ENCODE assay signal across 38 cellular contexts in the genomic region with DNA sequence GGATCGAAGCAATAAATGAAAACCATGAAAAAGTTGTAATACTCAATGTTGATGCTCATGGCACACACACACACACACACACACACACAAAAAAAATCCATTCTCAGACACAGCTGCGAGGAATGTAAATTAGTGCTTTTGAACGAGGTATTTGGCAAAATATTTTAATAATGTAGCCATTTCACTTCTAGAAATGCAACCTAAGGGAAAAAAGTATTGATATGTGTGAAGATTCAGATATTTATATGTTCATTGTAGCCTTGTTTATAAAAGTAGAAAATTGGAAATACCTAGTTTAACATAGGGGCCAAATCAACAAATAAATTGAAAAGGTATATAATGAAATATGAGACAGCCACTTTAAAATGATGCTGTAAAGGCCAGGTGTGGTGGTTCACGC.
"Had no signal": no experiment of that assay in that cellular context is flagged by ENCODE, and none has a peak within 500 bp of the region (broad histone marks: within the 10 kb centered on the region; RNA-seq: fewer than 3 reads in every experiment).

No MANE protein-coding gene starts in this region.

- H3K9me3 Mint-ChIP-seq: activated B cell treated with CpG ODN at 0.5 μM for 24 hours; activated naive CD4-positive, alpha-beta T cell treated with anti-CD3 and anti-CD28 coated beads for 36 hours; activated naive CD4-positive, alpha-beta T cell treated with anti-CD3 and anti-CD28 coated beads, Interleukin-2, amount 50 U/mL, for 24 hours; activated naive CD8-positive, alpha-beta T cell treated with anti-CD3 and anti-CD28 coated beads for 36 hours; activated naive CD8-positive, alpha-beta T cell treated with anti-CD3 and anti-CD28 coated beads, Interleukin-2, amount 50 U/mL, for 24 hours; activated T-helper 1 cell treated with anti-CD3 and anti-CD28 coated beads, Interleukin-12 subunit alpha, Interleukin-12 subunit beta, Interleukin-2, Interleukin-4 antibody, amounts not matched to agents 30 ng/mL and 10 ng/mL and 1 ng/mL, durations not matched to agents 14 hours and 24 hours and 36 hours; activated T-helper 2 cell treated with anti-CD3 and anti-CD28 coated beads, Interferon-gamma antibody, Interleukin-2, Interleukin-4, amounts not matched to agents 10 μg/mL and 5 μg/mL and 100 μg/mL, durations not matched to agents 14 hours and 24 hours and 36 hours; T-cell; T-helper 1 cell treated with Interleukin-12 subunit alpha and Interleukin-12 subunit beta and Interleukin-4 antibody, amounts not matched to agents 30 μg/mL and 1 μg/mL, for 36 hours; T-helper 2 cell treated with Interferon-gamma antibody and Interleukin-4, amounts not matched to agents 5 μg/mL and 100 μg/mL, for 36 hours had no signal

- ATAC-seq: activated CD4-positive, CD25-positive, alpha-beta regulatory T cell treated with anti-CD3 and anti-CD28 coated beads, Interleukin-2, amount 50 U/mL, for 24 hours; activated CD8-positive, alpha-beta memory T cell treated with anti-CD3 and anti-CD28 coated beads, Interleukin-2, amount 10 ng/mL, durations not matched to agents 7 days and 5 days; activated CD8-positive, alpha-beta T cell treated with anti-CD3 and anti-CD28 coated beads, Interleukin-2, amount 10 ng/mL, durations not matched to agents 7 days and 5 days; activated naive CD8-positive, alpha-beta T cell treated with anti-CD3 and anti-CD28 coated beads, Interleukin-2, amount 50 U/mL, for 24 hours; body of pancreas; heart left ventricle; T-cell had no signal

- H3K4me1 ChIP-seq: breast epithelium had no signal

- H3K4me3 Mint-ChIP-seq: activated B cell treated with CpG ODN at 0.5 μM for 24 hours; activated CD8-positive, alpha-beta memory T cell treated with anti-CD3 and anti-CD28 coated beads, Interleukin-2, amount 10 ng/mL, durations not matched to agents 7 days and 5 days; activated CD8-positive, alpha-beta T cell treated with anti-CD3 and anti-CD28 coated beads, Interleukin-2, amount 10 ng/mL, durations not matched to agents 7 days and 5 days; activated naive CD4-positive, alpha-beta T cell treated with anti-CD3 and anti-CD28 coated beads for 36 hours; activated naive CD4-positive, alpha-beta T cell treated with anti-CD3 and anti-CD28 coated beads, Interleukin-2, amount 50 U/mL, for 24 hours; activated naive CD8-positive, alpha-beta T cell treated with anti-CD3 and anti-CD28 coated beads for 36 hours; activated naive CD8-positive, alpha-beta T cell treated with anti-CD3 and anti-CD28 coated beads, Interleukin-2, amount 50 U/mL, for 24 hours; activated T-helper 1 cell treated with anti-CD3 and anti-CD28 coated beads, Interleukin-12 subunit alpha, Interleukin-12 subunit beta, Interleukin-2, Interleukin-4 antibody, amounts not matched to agents 30 ng/mL and 10 ng/mL and 1 ng/mL, durations not matched to agents 14 hours and 24 hours and 36 hours; T-cell; T-helper 1 cell treated with Interleukin-12 subunit alpha and Interleukin-12 subunit beta and Interleukin-4 antibody, amounts not matched to agents 30 μg/mL and 1 μg/mL, for 36 hours; T-helper 2 cell treated with Interferon-gamma antibody and Interleukin-4, amounts not matched to agents 5 μg/mL and 100 μg/mL, for 36 hours had no signal

- H3K9me3 ChIP-seq: adrenal gland, body of pancreas, breast epithelium, colonic mucosa, esophagus squamous epithelium, heart left ventricle had no signal

- H3K4me3 ChIP-seq: adrenal gland, body of pancreas, breast epithelium, cardiac muscle cell, colonic mucosa, esophagus squamous epithelium, heart left ventricle had no signal

- FAIRE-seq: endometrium, endothelial cell of umbilical vein had no signal

- H3K27ac Mint-ChIP-seq: activated B cell treated with CpG ODN at 0.5 μM for 24 hours; activated CD8-positive, alpha-beta memory T cell treated with anti-CD3 and anti-CD28 coated beads, Interleukin-2, amount 10 ng/mL, durations not matched to agents 7 days and 5 days; activated CD8-positive, alpha-beta T cell treated with anti-CD3 and anti-CD28 coated beads, Interleukin-2, amount 10 ng/mL, durations not matched to agents 7 days and 5 days; activated naive CD4-positive, alpha-beta T cell treated with anti-CD3 and anti-CD28 coated beads for 36 hours; activated naive CD4-positive, alpha-beta T cell treated with anti-CD3 and anti-CD28 coated beads, Interleukin-2, amount 50 U/mL, for 24 hours; activated naive CD8-positive, alpha-beta T cell treated with anti-CD3 and anti-CD28 coated beads for 36 hours; activated naive CD8-positive, alpha-beta T cell treated with anti-CD3 and anti-CD28 coated beads, Interleukin-2, amount 50 U/mL, for 24 hours; activated T-helper 1 cell treated with anti-CD3 and anti-CD28 coated beads, Interleukin-12 subunit alpha, Interleukin-12 subunit beta, Interleukin-2, Interleukin-4 antibody, amounts not matched to agents 30 ng/mL and 10 ng/mL and 1 ng/mL, durations not matched to agents 14 hours and 24 hours and 36 hours; activated T-helper 2 cell treated with anti-CD3 and anti-CD28 coated beads, Interferon-gamma antibody, Interleukin-2, Interleukin-4, amounts not matched to agents 10 μg/mL and 5 μg/mL and 100 μg/mL, durations not matched to agents 14 hours and 24 hours and 36 hours; T-cell; T-helper 1 cell treated with Interleukin-12 subunit alpha and Interleukin-12 subunit beta and Interleukin-4 antibody, amounts not matched to agents 30 μg/mL and 1 μg/mL, for 36 hours; T-helper 2 cell treated with Interferon-gamma antibody and Interleukin-4, amounts not matched to agents 5 μg/mL and 100 μg/mL, for 36 hours had no signal

- H3K36me3 Mint-ChIP-seq: activated CD8-positive, alpha-beta memory T cell treated with anti-CD3 and anti-CD28 coated beads, Interleukin-2, amount 10 ng/mL, durations not matched to agents 7 days and 5 days; activated naive CD4-positive, alpha-beta T cell treated with anti-CD3 and anti-CD28 coated beads, Interleukin-2, amount 50 U/mL, for 24 hours; activated naive CD8-positive, alpha-beta T cell treated with anti-CD3 and anti-CD28 coated beads for 36 hours; T-cell had no signal

- DNase-seq: activated B cell treated with CpG ODN at 0.5 μM for 24 hours; activated CD4-positive, alpha-beta T cell treated with anti-CD3 and anti-CD28 coated beads for 48 hours; activated CD4-positive, alpha-beta T cell treated with anti-CD3 and anti-CD28 coated beads, Interleukin-2, amount 50 U/mL, for 1 hour; activated CD4-positive, alpha-beta T cell treated with anti-CD3 and anti-CD28 coated beads, Interleukin-2, amount 50 U/mL, for 48 hours; activated CD8-positive, alpha-beta memory T cell treated with anti-CD3 and anti-CD28 coated beads, Interleukin-2, amount 10 ng/mL, durations not matched to agents 7 days and 5 days; activated CD8-positive, alpha-beta memory T cell treated with anti-CD3 and anti-CD28 coated beads, Interleukin-2, amount 50 U/mL, for 4 hours; activated CD8-positive, alpha-beta T cell treated with anti-CD3 and anti-CD28 coated beads, Interleukin-2, amount 10 ng/mL, durations not matched to agents 7 days and 5 days; activated effector memory CD4-positive, alpha-beta T cell treated with anti-CD3 and anti-CD28 coated beads, Interleukin-2, amount 50 U/mL, for 16 hours; activated naive CD4-positive, alpha-beta T cell treated with anti-CD3 and anti-CD28 coated beads for 36 hours; activated naive CD8-positive, alpha-beta T cell treated with anti-CD3 and anti-CD28 coated beads for 36 hours; activated naive CD8-positive, alpha-beta T cell treated with anti-CD3 and anti-CD28 coated beads, Interleukin-2, amount 50 U/mL, for 24 hours; activated T-cell treated with anti-CD3 and anti-CD28 coated beads, Interleukin-2, amount 50 U/mL, for 1 hour; activated T-cell treated with anti-CD3 and anti-CD28 coated beads, Interleukin-2, amount 50 U/mL, for 48 hours; adrenal gland; amygdala; aorta; body of pancreas; central memory CD4-positive, alpha-beta T cell; cerebellar nuclear complex; colonic mucosa; effector CD8-positive, alpha-beta T cell; esophagus squamous epithelium; foreskin melanocyte; heart left ventricle; T-cell; T1000; WERI-Rb-1 had no signal

- H3K27me3 ChIP-seq: adrenal gland, body of pancreas, breast epithelium, cardiac muscle cell, colonic mucosa had no signal

- H3K27me3 Mint-ChIP-seq: activated naive CD4-positive, alpha-beta T cell treated with anti-CD3 and anti-CD28 coated beads, Interleukin-2, amount 50 U/mL, for 24 hours had no signal

- H3K36me3 ChIP-seq: adrenal gland, breast epithelium, cardiac muscle cell, colonic mucosa, esophagus squamous epithelium, heart left ventricle, WERI-Rb-1 had no signal

- H3K27ac ChIP-seq: adrenal gland, body of pancreas, breast epithelium, cardiac muscle cell, colonic mucosa, epithelial cell of prostate, esophagus squamous epithelium, heart left ventricle, WERI-Rb-1 had no signal

- H3K4me1 Mint-ChIP-seq: activated CD8-positive, alpha-beta memory T cell treated with anti-CD3 and anti-CD28 coated beads, Interleukin-2, amount 10 ng/mL, durations not matched to agents 7 days and 5 days had no signal
